9 cellular contexts compared by ENCODE assay signal in genomic region chr7:70710011-70710480, GRCh38.
A peak's percentile ranks its signal among the peaks of the same experiment; 100 is the strongest.
DNase-seq lines count a peak whose midpoint lies in the region; ATAC-seq and TF ChIP-seq lines count a peak whose summit lies in the region.
"Had no signal": no experiment of that assay in that cellular context is flagged by ENCODE, and none has a peak within 500 bp of the region (broad histone marks: within the 10 kb centered on the region; RNA-seq: fewer than 3 reads in every experiment).

No MANE protein-coding gene starts in this region.

- BruUV-seq in A673 (replicated peaks; lab: Mats Ljungman, UMichigan), result no TSS peak

- H3K27ac ChIP-seq in A673 (ENCODE audit: low read depth, low read length, poor library complexity, severe bottlenecking), result no peak overlapping the region

- POLR2A ChIA-PET in A673 (lab: Charles Lee; ENCODE audit: low non-redundant PET), result no interaction called here

- no peaks in the 10 kb centered on the region for H3K27me3 ChIP-seq in A673 (replicated peaks; ENCODE audit: insufficient read depth, low read depth, low read length, poor library complexity)

- TF ChIP-seq CTCF in A673 (conservative IDR thresholded peaks at IDR 0.05; ENCODE audit: low read depth, low read length) (no peak), foreskin fibroblast (IDR thresholded peaks at IDR 0.05; ENCODE audit: low read depth, low read length) (no peak)

- intact Hi-C loops in A673 (cut with micrococcal nuclease; ENCODE audit: unreplicated experiment), result no loop called here

- no peaks in the 10 kb centered on the region for H3K9me3 ChIP-seq in A673 (ENCODE audit: low read depth, low read length, poor library complexity, severe bottlenecking)

- ATAC-seq in GM18502 (IDR thresholded peaks at IDR 0.05; ENCODE audit: poor library complexity, unreplicated experiment), result peak; percentile 79
- no peak for ATAC-seq in GM18867 (IDR thresholded peaks at IDR 0.05; ENCODE audit: unreplicated experiment)
- no peak for ATAC-seq in HG03095 (IDR thresholded peaks at IDR 0.05; ENCODE audit: unreplicated experiment)

- CTCF ChIA-PET in A673 (lab: Charles Lee), result no interaction called here

- H3K4me3 ChIP-seq in A673 (ENCODE audit: low read depth, low read length, poor library complexity, severe bottlenecking), result no peak overlapping the region
- H3K4me3 ChIP-seq in foreskin fibroblast (ENCODE audit: low read depth in 1 of 2, low read length in 2 of 2), result no peak overlapping the region

- H3K36me3 ChIP-seq in A673 (ENCODE audit: insufficient read depth, low read length, poor library complexity, severe bottlenecking), result no peaks in the 10 kb centered on the region

- peak; percentile 84 for DNase-seq in A673 (ENCODE audit: low spot score)
- peak; percentile 17 for DNase-seq in NCI-H526 treated with DMSO at 0.1 percent for 48 hours (lab: John Stamatoyannopoulos, UW)
- peak; percentile 16 to 53 for DNase-seq in foreskin fibroblast
- DNase-seq in cerebellum (ENCODE audit: low spot score), result no peak
- no peak for DNase-seq in OCI-M2 (lab: John Stamatoyannopoulos, UW; ENCODE audit: unreplicated experiment)
- DNase-seq: stimulated activated CD4-positive, alpha-beta T cell treated with anti-CD3 and anti-CD28 coated beads, Interleukin-1b, Interleukin-23, amount 100 ng/mL, for 48 hours had no signal

- peaks cover 16% of the 10 kb centered on the region for H3K4me1 ChIP-seq in A673 (ENCODE audit: insufficient read depth, low read length, poor library complexity, severe bottlenecking)

Comparison
In these comparisons a context has a peak if more than half of its experiments do, and no peak if none do; other contexts are left out.
1. DNase-seq: peak in A673 (single experiment), NCI-H526 treated with DMSO at 0.1 percent for 48 hours (single experiment) and foreskin fibroblast (2 of 2); none in cerebellum (single experiment) and OCI-M2 (single experiment).